15 cellular contexts compared by ENCODE assay signal in genomic region chr22:28574159-28574788, GRCh38.
"Had no signal": no experiment of that assay in that cellular context is flagged by ENCODE, and none has a peak within 500 bp of the region (broad histone marks: within the 10 kb centered on the region; RNA-seq: fewer than 3 reads in every experiment).

No MANE protein-coding gene starts in this region.

- H3K4me3 ChIP-seq: body of pancreas, left lung, pancreas, testis, upper lobe of left lung had no signal

- H3K36me3 ChIP-seq: left lung, neutrophil, pancreas, upper lobe of left lung had no signal

- H3K4me1 ChIP-seq: left lung, testis had no signal

- DNase-seq: activated B cell treated with CpG ODN at 0.5 μM for 24 hours; activated CD4-positive, alpha-beta memory T cell treated with anti-CD3 and anti-CD28 coated beads for 36 hours; activated CD4-positive, alpha-beta T cell treated with anti-CD3 and anti-CD28 coated beads for 4 hours; activated CD8-positive, alpha-beta memory T cell treated with anti-CD3 and anti-CD28 coated beads, Interleukin-2, amount 10 ng/mL, durations not matched to agents 7 days and 5 days; activated naive CD4-positive, alpha-beta T cell; body of pancreas; erythroblast; left lung; pancreas; stimulated activated CD4-positive, alpha-beta T cell treated with anti-CD3 and anti-CD28 coated beads, Interleukin-4, amount 100 ng/mL, for 4 hours; T-helper 2 cell; testis; upper lobe of left lung had no signal

- H3K27ac ChIP-seq: body of pancreas, left lung, neutrophil, pancreas, testis, upper lobe of left lung had no signal

- FAIRE-seq: frontal cortex, pancreas had no signal

- H3K9me3 ChIP-seq: body of pancreas, left lung, neutrophil, pancreas, testis, upper lobe of left lung had no signal

- H3K27me3 ChIP-seq: body of pancreas, left lung, neutrophil, pancreas, testis, upper lobe of left lung had no signal
